ENCODE assay signal across 8 cellular contexts in genomic region chr9:20622330-20623020, GRCh38. TPM values are rescaled to one million over a fixed set of nuclear protein-coding genes. Genes with fewer than 3 reads are reported as not detected.
DNase-seq lines count a peak whose midpoint lies in the region; ATAC-seq and TF ChIP-seq lines count a peak whose summit lies in the region.

MLLT3 (minus strand) TSS chr9:20622499.

- H3K27me3 Mint-ChIP-seq in naive thymus-derived CD4-positive, alpha-beta T cell, result no peaks in the 10 kb centered on the region
- H3K27me3 Mint-ChIP-seq in stimulated activated memory B cell treated with anti-CD40 and anti-IgM and Interleukin-4, amounts not matched to agents 10 μg/mL and 1 μg/mL and 100 μg/mL, for 72 hours, result peaks cover 21% of the 10 kb centered on the region

- H3K9me3 Mint-ChIP-seq in naive thymus-derived CD4-positive, alpha-beta T cell, result peaks cover 0 to 2% (median 0%) of the 10 kb centered on the region in 11 donors
- H3K9me3 Mint-ChIP-seq in stimulated activated memory B cell treated with anti-CD40 and anti-IgM and Interleukin-4, amounts not matched to agents 10 μg/mL and 1 μg/mL and 100 μg/mL, for 72 hours, result no peaks in the 10 kb centered on the region

- CTCF ChIA-PET in naive thymus-derived CD4-positive, alpha-beta T cell (lab: Charles Lee), result interaction anchor here (0.6 to 1.5 kb wide), 10 partner anchors 26 to 488 kb away, joined by 3 to 9 read pairs (median 4); partner anchors contain the start of gene FOCAD

- H3K36me3 ChIP-seq in naive thymus-derived CD4-positive, alpha-beta T cell (ENCODE audit: control insufficient read depth in 2 of 3, insufficient read depth in 3 of 3, low read length in 3 of 3), result peaks cover 0 to 10% (median 0%) of the 10 kb centered on the region in 3 experiments

- peak; percentile 79 for ATAC-seq in GM21576 (IDR thresholded peaks at IDR 0.05; ENCODE audit: unreplicated experiment)
- peak; percentile 88 for ATAC-seq in naive thymus-derived CD4-positive, alpha-beta T cell
- ATAC-seq in stimulated activated memory B cell treated with anti-CD40 and anti-IgM and Interleukin-4, amounts not matched to agents 10 μg/mL and 1 μg/mL and 100 μg/mL, for 72 hours, result peak; percentile 95

- POLR2A ChIA-PET in naive thymus-derived CD4-positive, alpha-beta T cell (lab: Charles Lee), result interaction anchor here (0.5 to 2.3 kb wide), 40 partner anchors 12 to 607 kb away, joined by 3 to 31 read pairs (median 4); partner anchors contain the start of genes FOCAD and HACD4

- peak within 1 kb of the TSS; percentile 89 for H3K27ac ChIP-seq in naive thymus-derived CD4-positive, alpha-beta T cell (ENCODE audit: low read depth, low read length)

- no peaks in the 10 kb centered on the region for H3K27me3 ChIP-seq in naive thymus-derived CD4-positive, alpha-beta T cell (ENCODE audit: control insufficient read depth in 2 of 2, insufficient read depth in 2 of 2, low read length in 2 of 2)

- no peak for TF ChIP-seq RAD21 in Ishikawa (IDR thresholded peaks at IDR 0.05; ENCODE audit: low read depth)

- H3K27ac Mint-ChIP-seq in naive thymus-derived CD4-positive, alpha-beta T cell, result peak within 1 kb of the TSS; percentile 89 to 100 (median 99)
- H3K27ac Mint-ChIP-seq in stimulated activated memory B cell treated with anti-CD40 and anti-IgM and Interleukin-4, amounts not matched to agents 10 μg/mL and 1 μg/mL and 100 μg/mL, for 72 hours, result peak within 1 kb of the TSS; percentile 79

- H3K9me3 ChIP-seq in naive thymus-derived CD4-positive, alpha-beta T cell (ENCODE audit: control insufficient read depth in 2 of 3, low read length in 3 of 3), result no peaks in the 10 kb centered on the region

- intact Hi-C loops in naive thymus-derived CD4-positive, alpha-beta T cell (cut with micrococcal nuclease), result loop anchor here (1.0 to 10.0 kb wide), 31 partner anchors 18 to 1575 kb away; partner anchors contain the start of genes FOCAD (in 2 of the 2), HACD4 (in 2 of the 2), RRAGA (in 2 of the 2) and DENND4C (in 1 of the 2)

- peaks cover 30 to 48% (median 45%) of the 10 kb centered on the region in 7 donors for H3K4me1 Mint-ChIP-seq in naive thymus-derived CD4-positive, alpha-beta T cell
- H3K4me1 Mint-ChIP-seq in stimulated activated memory B cell treated with anti-CD40 and anti-IgM and Interleukin-4, amounts not matched to agents 10 μg/mL and 1 μg/mL and 100 μg/mL, for 72 hours, result peaks cover 47% of the 10 kb centered on the region

- H3K4me3 Mint-ChIP-seq in naive thymus-derived CD4-positive, alpha-beta T cell, result peak within 1 kb of the TSS; percentile 92 to 100 (median 98)
- H3K4me3 Mint-ChIP-seq in stimulated activated memory B cell treated with anti-CD40 and anti-IgM and Interleukin-4, amounts not matched to agents 10 μg/mL and 1 μg/mL and 100 μg/mL, for 72 hours, result peak within 1 kb of the TSS; percentile 81

- peak; percentile 93 for DNase-seq in DMS153 (lab: John Stamatoyannopoulos, UW)
- peak; percentile 96 for DNase-seq in activated T-helper 1 cell treated with Interleukin-2 at 50 U/mL for 16 hours (ENCODE audit: low read depth)
- peak; percentile 96 for DNase-seq in fibroblast of gingiva (ENCODE audit: low read depth)
- DNase-seq in naive thymus-derived CD4-positive, alpha-beta T cell, result peak; percentile 91 to 98 (median 98)

- peaks cover 0 to 21% (median 0%) of the 10 kb centered on the region in 5 donors for H3K36me3 Mint-ChIP-seq in naive thymus-derived CD4-positive, alpha-beta T cell
- no peaks in the 10 kb centered on the region for H3K36me3 Mint-ChIP-seq in stimulated activated memory B cell treated with anti-CD40 and anti-IgM and Interleukin-4, amounts not matched to agents 10 μg/mL and 1 μg/mL and 100 μg/mL, for 72 hours

- H3K4me3 ChIP-seq in naive thymus-derived CD4-positive, alpha-beta T cell (ENCODE audit: low read length), result peak within 1 kb of the TSS; percentile 84

- TF ChIP-seq EP300 in Ishikawa (IDR thresholded peaks at IDR 0.05; ENCODE audit: borderline replicate concordance), result no peak

- H3K4me1 ChIP-seq in naive thymus-derived CD4-positive, alpha-beta T cell (ENCODE audit: control insufficient read depth in 2 of 2, insufficient read depth in 2 of 2, low read length in 2 of 2), result peaks cover 21 to 40% of the 10 kb centered on the region in 2 donors

TF ChIP-seq in Ishikawa, 13 proteins besides CTCF, POLR2A, EP300 and RAD21:
- TF ChIP-seq ZBTB7A (IDR thresholded peaks at IDR 0.05; ENCODE audit: low read depth) (no peak), YY1 (IDR thresholded peaks at IDR 0.05; ENCODE audit: low read depth) (no peak), TAF1 (IDR thresholded peaks at IDR 0.05; ENCODE audit: low read depth) (peak; percentile 57; the same call in 1 of the 2 replicates), MAX (IDR thresholded peaks at IDR 0.05) (peak; percentile 41)

TF ChIP-seq in PFSK-1, 5 proteins besides CTCF, POLR2A, EP300 and RAD21:
- TF ChIP-seq REST (IDR thresholded peaks at IDR 0.05; ENCODE audit: insufficient read depth in 1 of 2, low read depth in 2 of 2, low read length in 2 of 2) (no peak), POLR2AphosphoS5 (IDR thresholded peaks at IDR 0.05; ENCODE audit: low read depth, low read length) (peak; percentile 72; the same call in 1 of the 2 replicates), FOXP2 (optimal IDR thresholded peaks at IDR 0.05; ENCODE audit: borderline replicate concordance, extremely low read depth, extremely low read length, insufficient read depth) (peak; percentile 39), TAF1 (IDR thresholded peaks at IDR 0.05; ENCODE audit: borderline replicate concordance, insufficient read depth, low read length) (no peak), SIN3A (IDR thresholded peaks at IDR 0.05; ENCODE audit: borderline replicate concordance, insufficient read depth, low read length) (no peak)

RNA-seq across cellular contexts. Expression of gene MLLT3, which starts in this region (rescaled TPM):
- polyA plus RNA-seq in PFSK-1 (2012; ENCODE audit: insufficient read length, low read depth), result 6.1 TPM
- total RNA-seq in naive thymus-derived CD4-positive, alpha-beta T cell, result 10 to 100 TPM; 40.9 to 85.3 (median 71.3) TPM
- 10 to 100 TPM; 62.6 to 64.8 TPM for polyA plus RNA-seq in naive thymus-derived CD4-positive, alpha-beta T cell

Comparison
In these comparisons a context has a peak if more than half of its experiments do, and no peak if none do; other contexts are left out.
1. Peak in every context shown above with its lines: DNase-seq, ATAC-seq, H3K4me3 ChIP-seq and H3K27ac ChIP-seq.